In the genomic region with DNA sequence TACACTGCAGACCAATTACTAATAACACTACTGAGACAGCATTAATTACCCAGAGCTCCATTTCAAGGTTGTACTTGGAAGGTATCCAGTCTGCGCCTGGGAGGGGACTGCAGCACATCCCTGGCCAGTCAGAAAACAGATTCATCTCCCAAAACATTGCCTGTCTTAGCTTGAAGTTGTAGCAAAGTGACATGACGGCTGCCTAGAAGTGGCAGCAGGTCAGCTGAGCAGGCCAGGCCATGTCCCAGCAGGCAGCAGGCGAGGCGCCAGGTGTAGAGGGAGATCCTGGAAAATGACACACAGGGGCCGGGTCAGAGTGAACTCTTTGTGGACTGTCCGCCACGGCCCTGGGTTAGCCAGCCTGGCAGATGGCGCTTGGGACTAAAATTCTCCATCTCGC, we compare ENCODE assay signal across 9 cellular contexts. TPM values are rescaled to one million over a fixed set of nuclear protein-coding genes. Genes with fewer than 3 reads are reported as not detected.
DNase-seq lines count a peak whose midpoint lies in the region; ATAC-seq and TF ChIP-seq lines count a peak whose summit lies in the region.
"Had no signal": no experiment of that assay in that cellular context is flagged by ENCODE, and none has a peak within 500 bp of the region (broad histone marks: within the 10 kb centered on the region; RNA-seq: fewer than 3 reads in every experiment).

No MANE protein-coding gene starts in this region.

- H3K4me1 ChIP-seq in Caco-2 = peaks cover 8% of the 10 kb centered on the region
- H3K4me1 ChIP-seq: colonic mucosa had no signal

- BruUV-seq in Caco-2 (replicated peaks; lab: Mats Ljungman, UMichigan) = no TSS peak

- no peaks in the 10 kb centered on the region for H3K9me3 Mint-ChIP-seq in Caco-2 (ENCODE audit: unreplicated experiment)
- H3K9me3 Mint-ChIP-seq in nephron = no peaks in the 10 kb centered on the region

- H3K4me3 Mint-ChIP-seq in Caco-2 (ENCODE audit: unreplicated experiment) (peak overlapping the region; percentile 57), nephron (peak overlapping the region; percentile 77 to 85 (median 84))

- H3K36me3 Mint-ChIP-seq in Caco-2 (ENCODE audit: insufficient read depth, unreplicated experiment) (peaks cover 20% of the 10 kb centered on the region), nephron (ENCODE audit: low read depth) (peaks cover 28% of the 10 kb centered on the region)

- H3K27me3 Mint-ChIP-seq in Caco-2 (ENCODE audit: insufficient read depth, unreplicated experiment) = no peaks in the 10 kb centered on the region
- H3K27me3 Mint-ChIP-seq in nephron (ENCODE audit: low read depth) = peaks cover 14% of the 10 kb centered on the region

- no peak for DNase-seq in Caco-2
- peak; percentile 91 for DNase-seq in NCI-H1105 treated with DMSO at 0.1 percent for 48 hours (lab: John Stamatoyannopoulos, UW)
- peak; percentile 82 for DNase-seq in cerebellar cortex (ENCODE audit: low spot score)
- DNase-seq in AG20443 (ENCODE audit: low spot score) = no peak
- DNase-seq: colonic mucosa, Peyer's patch had no signal

- H3K27ac Mint-ChIP-seq in Caco-2 (ENCODE audit: unreplicated experiment) (no peak overlapping the region), nephron (peak overlapping the region in 1 of 3 experiments; percentile 46)

- no peaks in the 10 kb centered on the region for H3K9me3 ChIP-seq in Caco-2
- H3K9me3 ChIP-seq: colonic mucosa, Peyer's patch had no signal

- no peak overlapping the region for H3K4me3 ChIP-seq in Caco-2 (ENCODE audit: low read depth, low read length)

- intact Hi-C loops in Caco-2 (cut with micrococcal nuclease; ENCODE audit: unreplicated experiment) = no loop called here

- no peaks in the 10 kb centered on the region for H3K27me3 ChIP-seq in Caco-2 (replicated peaks; ENCODE audit: control insufficient read depth, insufficient read depth, low read length)
- H3K27me3 ChIP-seq: colonic mucosa, Peyer's patch had no signal

- no peaks in the 10 kb centered on the region; the same call in 1 of the 2 replicates for H3K36me3 ChIP-seq in Caco-2 (ENCODE audit: control insufficient read depth, insufficient read depth, low read length)
- H3K36me3 ChIP-seq: colonic mucosa had no signal

- CTCF ChIA-PET in Caco-2 (lab: Charles Lee) = interaction anchor here (2.2 kb wide), 1 partner anchor 58 kb away, joined by 12 read pairs; a partner anchor contains a TSS

- ATAC-seq in HG02798 (IDR thresholded peaks at IDR 0.05; ENCODE audit: poor library complexity, unreplicated experiment) = no peak
- ATAC-seq in HG02588 (IDR thresholded peaks at IDR 0.05; ENCODE audit: unreplicated experiment) = no peak

- TF ChIP-seq CTCF in Caco-2 (IDR thresholded peaks at IDR 0.05; ENCODE audit: insufficient read depth in 1 of 2, low read depth in 1 of 2, low read length in 1 of 2, severe bottlenecking in 1 of 2, unreplicated experiment in 1 of 2) = no peak
- no peak for TF ChIP-seq CTCF in nephron (IDR thresholded peaks at IDR 0.05; ENCODE audit: unreplicated experiment in 3 of 3)

- POLR2A ChIA-PET in Caco-2 (lab: Charles Lee) = no interaction called here

- H3K4me1 Mint-ChIP-seq in Caco-2 (ENCODE audit: low read depth, unreplicated experiment) (peaks cover 8% of the 10 kb centered on the region), nephron (peaks cover 24% of the 10 kb centered on the region)

RNA-seq across cellular contexts. Expression of a gene that starts 1.1 kb away (rescaled TPM):
- 2.9 and 5.1 TPM in 2 replicates for total RNA-seq in Caco-2 (2022)

RNA-seq across cellular contexts. Expression of a gene that starts 58.2 kb away (rescaled TPM):
- 91.3 and 97.0 TPM in 2 replicates for total RNA-seq in Caco-2 (2022)

Comparison
In these comparisons a context has a peak if more than half of its experiments do, and no peak if none do; other contexts are left out.
1. DNase-seq: peak in NCI-H1105 treated with DMSO at 0.1 percent for 48 hours (single experiment) and cerebellar cortex (single experiment); none in Caco-2 (0 of 2) and AG20443 (single experiment).